ENCODE assay signal across 1 cellular context in the genomic region with DNA sequence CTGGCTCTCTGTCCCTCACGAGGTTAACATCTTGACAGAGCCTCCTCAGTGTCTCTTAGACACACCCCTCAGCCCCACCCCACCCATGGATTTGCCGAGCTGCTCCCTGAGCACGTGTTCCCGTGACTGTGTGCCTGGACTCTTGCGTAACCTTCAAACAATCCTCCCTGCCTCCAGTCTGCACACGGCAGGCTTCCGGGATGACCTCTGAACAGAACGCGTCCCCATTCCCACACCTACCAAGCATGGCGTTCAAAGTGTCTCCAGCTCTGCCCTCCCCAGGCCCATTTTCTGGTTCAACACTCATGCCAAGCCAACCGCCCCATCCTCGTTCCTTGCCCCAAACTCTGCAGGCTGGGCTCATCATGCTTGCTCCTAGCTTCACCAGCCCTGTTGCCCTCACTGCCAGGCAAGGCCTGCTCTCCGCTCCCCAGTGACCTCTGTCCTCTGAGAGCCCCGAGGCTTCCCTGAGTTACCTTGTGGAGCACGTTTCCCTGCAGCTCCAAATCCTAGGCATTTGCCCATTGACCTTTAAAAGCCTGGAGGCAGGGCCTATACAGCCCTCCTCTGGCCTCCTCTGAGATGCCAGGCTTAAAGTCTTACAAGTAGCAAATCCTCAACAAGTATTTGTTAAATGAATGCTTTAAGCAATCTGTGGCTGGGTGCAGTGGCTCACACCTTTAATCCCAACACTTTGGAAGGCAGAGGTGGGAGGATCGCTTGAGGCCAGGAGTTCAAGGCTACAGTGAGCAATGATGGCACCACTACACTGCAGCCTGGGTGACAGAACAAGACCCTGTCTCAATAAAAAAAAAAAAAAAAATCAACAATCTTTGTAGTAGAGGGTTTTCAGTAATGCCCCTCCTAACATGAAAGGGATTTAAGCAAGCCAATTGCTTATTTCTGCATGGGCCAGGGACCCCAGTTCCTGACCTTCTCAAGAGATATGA.
A peak's percentile ranks its signal among the peaks of the same experiment; 100 is the strongest.
TF ChIP-seq lines count a peak whose summit lies in the region.

No MANE protein-coding gene starts in this region.

TF ChIP-seq in K562, 482 proteins besides CTCF, POLR2A, EP300 and RAD21 (continued from another document):
- TF ChIP-seq, protein P1, sequence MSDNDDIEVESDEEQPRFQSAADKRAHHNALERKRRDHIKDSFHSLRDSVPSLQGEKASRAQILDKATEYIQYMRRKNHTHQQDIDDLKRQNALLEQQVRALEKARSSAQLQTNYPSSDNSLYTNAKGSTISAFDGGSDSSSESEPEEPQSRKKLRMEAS (CRISPR knock-in tag; IDR thresholded peaks at IDR 0.05) = peak; percentile 80
- TF ChIP-seq, protein P2, sequence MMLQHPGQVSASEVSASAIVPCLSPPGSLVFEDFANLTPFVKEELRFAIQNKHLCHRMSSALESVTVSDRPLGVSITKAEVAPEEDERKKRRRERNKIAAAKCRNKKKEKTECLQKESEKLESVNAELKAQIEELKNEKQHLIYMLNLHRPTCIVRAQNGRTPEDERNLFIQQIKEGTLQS (IDR thresholded peaks at IDR 0.05) = peak; percentile 67
- TF ChIP-seq, protein P2 (CRISPR knock-in tag; conservative IDR thresholded peaks at IDR 0.05) = no peak
- TF ChIP-seq, protein P3, sequence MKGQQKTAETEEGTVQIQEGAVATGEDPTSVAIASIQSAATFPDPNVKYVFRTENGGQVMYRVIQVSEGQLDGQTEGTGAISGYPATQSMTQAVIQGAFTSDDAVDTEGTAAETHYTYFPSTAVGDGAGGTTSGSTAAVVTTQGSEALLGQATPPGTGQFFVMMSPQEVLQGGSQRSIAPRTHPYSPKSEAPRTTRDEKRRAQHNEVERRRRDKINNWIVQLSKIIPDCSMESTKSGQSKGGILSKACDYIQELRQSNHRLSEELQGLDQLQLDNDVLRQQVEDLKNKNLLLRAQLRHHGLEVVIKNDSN (CRISPR knock-in tag; IDR thresholded peaks at IDR 0.05) = peak; percentile 82
- TF ChIP-seq SOX6 (IDR thresholded peaks at IDR 0.05) = peak; percentile 55; the same call in 1 of the 2 replicates
- TF ChIP-seq, protein P4, sequence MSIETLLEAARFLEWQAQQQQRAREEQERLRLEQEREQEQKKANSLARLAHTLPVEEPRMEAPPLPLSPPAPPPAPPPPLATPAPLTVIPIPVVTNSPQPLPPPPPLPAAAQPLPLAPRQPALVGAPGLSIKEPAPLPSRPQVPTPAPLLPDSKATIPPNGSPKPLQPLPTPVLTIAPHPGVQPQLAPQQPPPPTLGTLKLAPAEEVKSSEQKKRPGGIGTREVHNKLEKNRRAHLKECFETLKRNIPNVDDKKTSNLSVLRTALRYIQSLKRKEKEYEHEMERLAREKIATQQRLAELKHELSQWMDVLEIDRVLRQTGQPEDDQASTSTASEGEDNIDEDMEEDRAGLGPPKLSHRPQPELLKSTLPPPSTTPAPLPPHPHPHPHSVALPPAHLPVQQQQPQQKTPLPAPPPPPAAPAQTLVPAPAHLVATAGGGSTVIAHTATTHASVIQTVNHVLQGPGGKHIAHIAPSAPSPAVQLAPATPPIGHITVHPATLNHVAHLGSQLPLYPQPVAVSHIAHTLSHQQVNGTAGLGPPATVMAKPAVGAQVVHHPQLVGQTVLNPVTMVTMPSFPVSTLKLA (conservative IDR thresholded peaks at IDR 0.05) = peak; percentile 75 to 86
- peak; percentile 50; the same call in 1 of the 2 replicates for TF ChIP-seq ESRRA (IDR thresholded peaks at IDR 0.05; ENCODE audit: borderline replicate concordance, low read depth)
- TF ChIP-seq ATF1 (CRISPR knock-in tag; IDR thresholded peaks at IDR 0.05) = no peak
- 0 out of 2 replicates have a peak, but pooled peaks have one; percentile 19 for TF ChIP-seq ATF1 (tag; IDR thresholded peaks at IDR 0.05)
- TF ChIP-seq, protein P5, sequence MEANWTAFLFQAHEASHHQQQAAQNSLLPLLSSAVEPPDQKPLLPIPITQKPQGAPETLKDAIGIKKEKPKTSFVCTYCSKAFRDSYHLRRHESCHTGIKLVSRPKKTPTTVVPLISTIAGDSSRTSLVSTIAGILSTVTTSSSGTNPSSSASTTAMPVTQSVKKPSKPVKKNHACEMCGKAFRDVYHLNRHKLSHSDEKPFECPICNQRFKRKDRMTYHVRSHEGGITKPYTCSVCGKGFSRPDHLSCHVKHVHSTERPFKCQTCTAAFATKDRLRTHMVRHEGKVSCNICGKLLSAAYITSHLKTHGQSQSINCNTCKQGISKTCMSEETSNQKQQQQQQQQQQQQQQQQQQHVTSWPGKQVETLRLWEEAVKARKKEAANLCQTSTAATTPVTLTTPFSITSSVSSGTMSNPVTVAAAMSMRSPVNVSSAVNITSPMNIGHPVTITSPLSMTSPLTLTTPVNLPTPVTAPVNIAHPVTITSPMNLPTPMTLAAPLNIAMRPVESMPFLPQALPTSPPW (CRISPR knock-in tag; IDR thresholded peaks at IDR 0.05) = peak; percentile 46; the same call in 1 of the 2 replicates
- TF ChIP-seq L3MBTL2 (IDR thresholded peaks at IDR 0.05) = peak; percentile 83
- no peak for TF ChIP-seq MCM3 (IDR thresholded peaks at IDR 0.05)
- 0 out of 4 replicates have a peak, but pooled peaks of 1 of the 2 experiments have one; percentile 23 for TF ChIP-seq FOXA3 (CRISPR knock-in tag; conservative IDR thresholded peaks at IDR 0.05 in 1 of 2, IDR thresholded peaks at IDR 0.05 in 1 of 2)
- peak; percentile 57; the same call in 1 of the 2 replicates for TF ChIP-seq RAD51 (IDR thresholded peaks at IDR 0.05; ENCODE audit: borderline replicate concordance, low read depth)
- TF ChIP-seq, protein P6, sequence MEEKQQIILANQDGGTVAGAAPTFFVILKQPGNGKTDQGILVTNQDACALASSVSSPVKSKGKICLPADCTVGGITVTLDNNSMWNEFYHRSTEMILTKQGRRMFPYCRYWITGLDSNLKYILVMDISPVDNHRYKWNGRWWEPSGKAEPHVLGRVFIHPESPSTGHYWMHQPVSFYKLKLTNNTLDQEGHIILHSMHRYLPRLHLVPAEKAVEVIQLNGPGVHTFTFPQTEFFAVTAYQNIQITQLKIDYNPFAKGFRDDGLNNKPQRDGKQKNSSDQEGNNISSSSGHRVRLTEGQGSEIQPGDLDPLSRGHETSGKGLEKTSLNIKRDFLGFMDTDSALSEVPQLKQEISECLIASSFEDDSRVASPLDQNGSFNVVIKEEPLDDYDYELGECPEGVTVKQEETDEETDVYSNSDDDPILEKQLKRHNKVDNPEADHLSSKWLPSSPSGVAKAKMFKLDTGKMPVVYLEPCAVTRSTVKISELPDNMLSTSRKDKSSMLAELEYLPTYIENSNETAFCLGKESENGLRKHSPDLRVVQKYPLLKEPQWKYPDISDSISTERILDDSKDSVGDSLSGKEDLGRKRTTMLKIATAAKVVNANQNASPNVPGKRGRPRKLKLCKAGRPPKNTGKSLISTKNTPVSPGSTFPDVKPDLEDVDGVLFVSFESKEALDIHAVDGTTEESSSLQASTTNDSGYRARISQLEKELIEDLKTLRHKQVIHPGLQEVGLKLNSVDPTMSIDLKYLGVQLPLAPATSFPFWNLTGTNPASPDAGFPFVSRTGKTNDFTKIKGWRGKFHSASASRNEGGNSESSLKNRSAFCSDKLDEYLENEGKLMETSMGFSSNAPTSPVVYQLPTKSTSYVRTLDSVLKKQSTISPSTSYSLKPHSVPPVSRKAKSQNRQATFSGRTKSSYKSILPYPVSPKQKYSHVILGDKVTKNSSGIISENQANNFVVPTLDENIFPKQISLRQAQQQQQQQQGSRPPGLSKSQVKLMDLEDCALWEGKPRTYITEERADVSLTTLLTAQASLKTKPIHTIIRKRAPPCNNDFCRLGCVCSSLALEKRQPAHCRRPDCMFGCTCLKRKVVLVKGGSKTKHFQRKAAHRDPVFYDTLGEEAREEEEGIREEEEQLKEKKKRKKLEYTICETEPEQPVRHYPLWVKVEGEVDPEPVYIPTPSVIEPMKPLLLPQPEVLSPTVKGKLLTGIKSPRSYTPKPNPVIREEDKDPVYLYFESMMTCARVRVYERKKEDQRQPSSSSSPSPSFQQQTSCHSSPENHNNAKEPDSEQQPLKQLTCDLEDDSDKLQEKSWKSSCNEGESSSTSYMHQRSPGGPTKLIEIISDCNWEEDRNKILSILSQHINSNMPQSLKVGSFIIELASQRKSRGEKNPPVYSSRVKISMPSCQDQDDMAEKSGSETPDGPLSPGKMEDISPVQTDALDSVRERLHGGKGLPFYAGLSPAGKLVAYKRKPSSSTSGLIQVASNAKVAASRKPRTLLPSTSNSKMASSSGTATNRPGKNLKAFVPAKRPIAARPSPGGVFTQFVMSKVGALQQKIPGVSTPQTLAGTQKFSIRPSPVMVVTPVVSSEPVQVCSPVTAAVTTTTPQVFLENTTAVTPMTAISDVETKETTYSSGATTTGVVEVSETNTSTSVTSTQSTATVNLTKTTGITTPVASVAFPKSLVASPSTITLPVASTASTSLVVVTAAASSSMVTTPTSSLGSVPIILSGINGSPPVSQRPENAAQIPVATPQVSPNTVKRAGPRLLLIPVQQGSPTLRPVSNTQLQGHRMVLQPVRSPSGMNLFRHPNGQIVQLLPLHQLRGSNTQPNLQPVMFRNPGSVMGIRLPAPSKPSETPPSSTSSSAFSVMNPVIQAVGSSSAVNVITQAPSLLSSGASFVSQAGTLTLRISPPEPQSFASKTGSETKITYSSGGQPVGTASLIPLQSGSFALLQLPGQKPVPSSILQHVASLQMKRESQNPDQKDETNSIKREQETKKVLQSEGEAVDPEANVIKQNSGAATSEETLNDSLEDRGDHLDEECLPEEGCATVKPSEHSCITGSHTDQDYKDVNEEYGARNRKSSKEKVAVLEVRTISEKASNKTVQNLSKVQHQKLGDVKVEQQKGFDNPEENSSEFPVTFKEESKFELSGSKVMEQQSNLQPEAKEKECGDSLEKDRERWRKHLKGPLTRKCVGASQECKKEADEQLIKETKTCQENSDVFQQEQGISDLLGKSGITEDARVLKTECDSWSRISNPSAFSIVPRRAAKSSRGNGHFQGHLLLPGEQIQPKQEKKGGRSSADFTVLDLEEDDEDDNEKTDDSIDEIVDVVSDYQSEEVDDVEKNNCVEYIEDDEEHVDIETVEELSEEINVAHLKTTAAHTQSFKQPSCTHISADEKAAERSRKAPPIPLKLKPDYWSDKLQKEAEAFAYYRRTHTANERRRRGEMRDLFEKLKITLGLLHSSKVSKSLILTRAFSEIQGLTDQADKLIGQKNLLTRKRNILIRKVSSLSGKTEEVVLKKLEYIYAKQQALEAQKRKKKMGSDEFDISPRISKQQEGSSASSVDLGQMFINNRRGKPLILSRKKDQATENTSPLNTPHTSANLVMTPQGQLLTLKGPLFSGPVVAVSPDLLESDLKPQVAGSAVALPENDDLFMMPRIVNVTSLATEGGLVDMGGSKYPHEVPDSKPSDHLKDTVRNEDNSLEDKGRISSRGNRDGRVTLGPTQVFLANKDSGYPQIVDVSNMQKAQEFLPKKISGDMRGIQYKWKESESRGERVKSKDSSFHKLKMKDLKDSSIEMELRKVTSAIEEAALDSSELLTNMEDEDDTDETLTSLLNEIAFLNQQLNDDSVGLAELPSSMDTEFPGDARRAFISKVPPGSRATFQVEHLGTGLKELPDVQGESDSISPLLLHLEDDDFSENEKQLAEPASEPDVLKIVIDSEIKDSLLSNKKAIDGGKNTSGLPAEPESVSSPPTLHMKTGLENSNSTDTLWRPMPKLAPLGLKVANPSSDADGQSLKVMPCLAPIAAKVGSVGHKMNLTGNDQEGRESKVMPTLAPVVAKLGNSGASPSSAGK (IDR thresholded peaks at IDR 0.05) = peak; percentile 65
- TF ChIP-seq TGIF2 (CRISPR knock-in tag; IDR thresholded peaks at IDR 0.05) = no peak
- TF ChIP-seq, protein P7, sequence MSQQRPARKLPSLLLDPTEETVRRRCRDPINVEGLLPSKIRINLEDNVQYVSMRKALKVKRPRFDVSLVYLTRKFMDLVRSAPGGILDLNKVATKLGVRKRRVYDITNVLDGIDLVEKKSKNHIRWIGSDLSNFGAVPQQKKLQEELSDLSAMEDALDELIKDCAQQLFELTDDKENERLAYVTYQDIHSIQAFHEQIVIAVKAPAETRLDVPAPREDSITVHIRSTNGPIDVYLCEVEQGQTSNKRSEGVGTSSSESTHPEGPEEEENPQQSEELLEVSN (IDR thresholded peaks at IDR 0.05; ENCODE audit: borderline replicate concordance in 1 of 2, extremely low read depth in 1 of 2, insufficient read depth in 1 of 2, insufficient read length in 1 of 2, low read depth in 1 of 2, low read length in 1 of 2, poor library complexity in 1 of 2, severe bottlenecking in 1 of 2) = peak in 1 of 2 experiments; percentile 56
- no peak for TF ChIP-seq XRCC4 (IDR thresholded peaks at IDR 0.05; ENCODE audit: extremely low read depth, insufficient read depth, insufficient read length)
- TF ChIP-seq NR2C2 (CRISPR knock-in tag; IDR thresholded peaks at IDR 0.05) = 0 out of 2 replicates have a peak, but pooled peaks have one; percentile 30
- peak; percentile 37; the same call in 1 of the 2 replicates for TF ChIP-seq NR2C2 (tag; IDR thresholded peaks at IDR 0.05)
- TF ChIP-seq ELF1 (tag; IDR thresholded peaks at IDR 0.05) = peak; percentile 24; the same call in 1 of the 2 replicates
- TF ChIP-seq CEBPG (CRISPR knock-in tag; IDR thresholded peaks at IDR 0.05) = peak; percentile 90
- TF ChIP-seq CEBPG (tag; conservative IDR thresholded peaks at IDR 0.05 in 1 of 2, IDR thresholded peaks at IDR 0.05 in 1 of 2) = peak; percentile 89 to 96
- TF ChIP-seq POLR2B (IDR thresholded peaks at IDR 0.05; ENCODE audit: low read depth, partially characterized antibody) = no peak
